17 cellular contexts compared by ENCODE assay signal in the genomic region with DNA sequence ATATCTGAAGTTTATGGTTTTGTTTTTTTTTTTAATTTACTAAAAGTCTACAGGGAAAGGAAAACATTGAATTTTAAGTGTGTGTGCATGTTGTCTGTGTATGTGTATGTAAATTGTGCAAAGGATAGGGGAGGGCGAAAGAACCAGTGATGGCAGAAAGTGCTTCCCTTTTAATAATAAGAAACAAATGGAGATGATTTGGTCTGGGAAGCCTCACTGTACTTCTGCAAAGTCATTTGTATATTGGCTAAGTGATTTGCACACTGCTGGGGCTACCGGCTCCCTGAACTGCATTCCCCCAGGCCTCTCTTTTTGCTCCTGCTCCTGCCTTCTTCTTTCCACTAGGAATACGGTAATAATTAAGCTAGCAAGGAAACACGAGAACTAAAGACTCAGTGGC.
"Had no signal": no experiment of that assay in that cellular context is flagged by ENCODE, and none has a peak within 500 bp of the region (broad histone marks: within the 10 kb centered on the region; RNA-seq: fewer than 3 reads in every experiment).

No MANE protein-coding gene starts in this region.

- H3K9me3 ChIP-seq: body of pancreas, colonic mucosa, esophagus muscularis mucosa, psoas muscle, right lobe of liver, spleen, stomach, uterus had no signal

- H3K36me3 ChIP-seq: colonic mucosa, esophagus muscularis mucosa, right lobe of liver, spleen, stomach, uterus had no signal

- H3K27me3 ChIP-seq: body of pancreas, colonic mucosa, esophagus muscularis mucosa, right lobe of liver, spleen, stomach, uterus had no signal

- DNase-seq: activated CD4-positive, alpha-beta T cell treated with anti-CD3 and anti-CD28 coated beads, Interleukin-2, amount 10 ng/mL, durations not matched to agents 7 days and 5 days; activated CD8-positive, alpha-beta memory T cell treated with anti-CD3 and anti-CD28 coated beads for 24 hours; activated naive CD8-positive, alpha-beta T cell treated with anti-CD3 and anti-CD28 coated beads for 36 hours; amygdala; body of pancreas; caudate nucleus; colonic mucosa; glutamatergic neuron; hypothalamus; left ventricle myocardium superior; mesendoderm; psoas muscle; right lobe of liver; spleen; stomach; uterus had no signal

- H3K36me3 Mint-ChIP-seq: activated naive CD8-positive, alpha-beta T cell treated with anti-CD3 and anti-CD28 coated beads for 36 hours had no signal

- H3K27me3 Mint-ChIP-seq: activated CD4-positive, alpha-beta T cell treated with anti-CD3 and anti-CD28 coated beads, Interleukin-2, amount 10 ng/mL, durations not matched to agents 7 days and 5 days; activated naive CD8-positive, alpha-beta T cell treated with anti-CD3 and anti-CD28 coated beads for 36 hours had no signal

- H3K27ac Mint-ChIP-seq: activated CD4-positive, alpha-beta T cell treated with anti-CD3 and anti-CD28 coated beads, Interleukin-2, amount 10 ng/mL, durations not matched to agents 7 days and 5 days; activated naive CD8-positive, alpha-beta T cell treated with anti-CD3 and anti-CD28 coated beads for 36 hours had no signal

- H3K27ac ChIP-seq: psoas muscle, right lobe of liver, uterus had no signal

- H3K4me3 ChIP-seq: body of pancreas, colonic mucosa, esophagus muscularis mucosa, psoas muscle, right lobe of liver, spleen, stomach, uterus had no signal

- H3K9me3 Mint-ChIP-seq: activated CD4-positive, alpha-beta T cell treated with anti-CD3 and anti-CD28 coated beads, Interleukin-2, amount 10 ng/mL, durations not matched to agents 7 days and 5 days; activated naive CD8-positive, alpha-beta T cell treated with anti-CD3 and anti-CD28 coated beads for 36 hours had no signal

- H3K4me3 Mint-ChIP-seq: activated CD4-positive, alpha-beta T cell treated with anti-CD3 and anti-CD28 coated beads, Interleukin-2, amount 10 ng/mL, durations not matched to agents 7 days and 5 days; activated naive CD8-positive, alpha-beta T cell treated with anti-CD3 and anti-CD28 coated beads for 36 hours had no signal
